22 cellular contexts compared by ENCODE assay signal in the genomic region with DNA sequence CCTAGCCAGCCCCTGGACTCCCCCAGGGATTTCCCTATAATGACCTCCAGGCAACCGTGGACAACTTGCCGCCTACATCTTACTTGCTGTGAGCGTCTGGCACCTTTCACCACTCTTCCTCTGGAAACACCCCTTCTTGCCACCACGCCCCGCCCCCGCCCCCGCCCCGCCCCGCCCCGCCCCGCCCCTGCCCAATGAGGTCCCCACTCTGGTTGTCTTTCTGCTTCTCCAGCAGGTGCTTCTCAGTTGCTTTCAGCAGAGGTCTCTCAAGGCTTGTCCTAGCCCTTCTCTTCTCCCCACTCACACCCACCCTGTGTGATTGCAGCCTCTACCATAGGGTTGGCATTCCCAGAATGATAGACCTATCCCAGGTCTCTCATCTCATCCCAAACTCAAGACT.
"Had no signal": no experiment of that assay in that cellular context is flagged by ENCODE, and none has a peak within 500 bp of the region (broad histone marks: within the 10 kb centered on the region; RNA-seq: fewer than 3 reads in every experiment).

No MANE protein-coding gene starts in this region.

- ATAC-seq: activated T-helper 17 cell treated with anti-CD3 and anti-CD28 coated beads, Interleukin-2, amount 50 U/mL, for 72 hours; left colon; psoas muscle had no signal

- H3K36me3 ChIP-seq: adrenal gland, colonic mucosa, esophagus muscularis mucosa, neutrophil, ovary, right atrium auricular region, thoracic aorta, vagina, WERI-Rb-1 had no signal

- DNase-seq: activated CD4-positive, alpha-beta T cell treated with anti-CD3 and anti-CD28 coated beads for 1 hour; activated CD8-positive, alpha-beta memory T cell treated with anti-CD3 and anti-CD28 coated beads for 24 hours; activated CD8-positive, alpha-beta memory T cell treated with anti-CD3 and anti-CD28 coated beads, Interleukin-2, amount 50 U/mL, for 4 hours; activated naive CD4-positive, alpha-beta T cell; activated T-cell treated with anti-CD3 and anti-CD28 coated beads, Interleukin-2, amount 50 U/mL, for 24 hours; adrenal gland; colonic mucosa; dorsolateral prefrontal cortex; head of caudate nucleus; islet precursor cell; left colon; ovary; psoas muscle; stimulated activated CD4-positive, alpha-beta T cell treated with anti-CD3 and anti-CD28 coated beads, Interleukin-4, amount 100 ng/mL, for 24 hours; stimulated activated naive CD4-positive, alpha-beta T cell treated with Interleukin-2 at 50 U/mL for 16 hours; WERI-Rb-1 had no signal

- H3K27me3 ChIP-seq: adrenal gland, colonic mucosa, neutrophil, ovary, right atrium auricular region, vagina had no signal

- H3K4me1 ChIP-seq: adrenal gland, colonic mucosa, esophagus muscularis mucosa, psoas muscle, right atrium auricular region, vagina had no signal

- H3K4me3 ChIP-seq: adrenal gland, colonic mucosa, dorsolateral prefrontal cortex, esophagus muscularis mucosa, ovary, psoas muscle, right atrium auricular region, thoracic aorta, vagina had no signal

- H3K9me3 ChIP-seq: adrenal gland, colonic mucosa, esophagus muscularis mucosa, neutrophil, ovary, psoas muscle, thoracic aorta, vagina had no signal

- H3K27ac ChIP-seq: adrenal gland, colonic mucosa, dorsolateral prefrontal cortex, esophagus muscularis mucosa, neutrophil, ovary, psoas muscle, right atrium auricular region, thoracic aorta, vagina, WERI-Rb-1 had no signal
